Comparison of ENCODE assay signal across 33 cellular contexts in the genomic region with DNA sequence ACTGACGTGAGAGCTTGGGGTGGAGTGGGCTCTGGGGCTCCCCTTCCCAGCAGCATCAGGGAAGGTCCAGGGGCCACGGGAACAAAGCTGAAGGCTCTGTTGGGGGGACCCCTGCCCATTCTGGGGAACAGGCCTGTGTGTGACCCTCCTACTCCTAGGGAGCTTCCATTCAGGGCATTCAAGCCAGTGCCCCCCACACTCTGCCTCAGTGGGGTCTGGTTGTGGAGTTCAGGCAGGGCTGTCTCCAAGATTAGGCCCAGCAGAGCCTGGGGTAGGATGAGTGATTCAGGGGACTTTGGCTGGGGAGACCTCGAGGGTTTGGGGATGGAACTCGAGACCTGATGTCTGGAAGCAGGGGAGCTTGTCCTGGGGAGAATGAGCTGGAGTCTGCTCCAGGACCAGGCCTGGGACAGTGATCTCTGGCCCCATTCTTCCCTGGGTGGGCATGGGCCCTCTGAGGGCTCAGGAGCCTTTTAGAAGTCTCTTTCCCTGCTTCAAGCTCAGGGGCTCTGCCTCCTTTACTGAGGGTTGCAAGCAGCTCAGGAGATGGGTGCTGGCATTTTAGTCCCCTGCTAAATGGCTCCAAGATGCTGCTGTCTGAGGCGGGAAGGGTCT.
"Had no signal": no experiment of that assay in that cellular context is flagged by ENCODE, and none has a peak within 500 bp of the region (broad histone marks: within the 10 kb centered on the region; RNA-seq: fewer than 3 reads in every experiment).

No MANE protein-coding gene starts in this region.

- H3K36me3 Mint-ChIP-seq: activated naive CD4-positive, alpha-beta T cell treated with anti-CD3 and anti-CD28 coated beads, Interleukin-2, amount 50 U/mL, for 72 hours; activated naive CD8-positive, alpha-beta T cell treated with anti-CD3 and anti-CD28 coated beads, Interleukin-2, amount 10 ng/mL, durations not matched to agents 7 days and 5 days had no signal

- ATAC-seq: activated CD4-positive, CD25-positive, alpha-beta regulatory T cell treated with anti-CD3 and anti-CD28 coated beads, Interleukin-2, amount 50 U/mL, for 24 hours; activated CD8-positive, alpha-beta T cell treated with anti-CD3 and anti-CD28 coated beads for 36 hours; activated naive CD4-positive, alpha-beta T cell treated with anti-CD3 and anti-CD28 coated beads, Interleukin-2, amount 50 U/mL, for 72 hours; activated T-cell treated with anti-CD3 and anti-CD28 coated beads, Interleukin-2, amount 50 U/mL, for 4 hours; activated T-helper 17 cell treated with anti-CD3 and anti-CD28 coated beads, Interleukin-2, amount 50 U/mL, for 72 hours; effector memory CD8-positive, alpha-beta T cell; foreskin keratinocyte; gastrocnemius medialis; T-helper 17 cell had no signal

- H3K27ac ChIP-seq: ascending aorta, breast epithelium, cardiac muscle cell, esophagus muscularis mucosa, foreskin keratinocyte, gastrocnemius medialis, WERI-Rb-1 had no signal

- H3K4me3 ChIP-seq: ascending aorta, breast epithelium, cardiac muscle cell, esophagus muscularis mucosa, gastrocnemius medialis had no signal

- H3K4me3 Mint-ChIP-seq: activated B cell treated with CpG ODN at 0.5 μM for 24 hours; activated CD8-positive, alpha-beta T cell treated with anti-CD3 and anti-CD28 coated beads for 36 hours; activated naive CD4-positive, alpha-beta T cell treated with anti-CD3 and anti-CD28 coated beads for 36 hours; activated naive CD8-positive, alpha-beta T cell treated with anti-CD3 and anti-CD28 coated beads, Interleukin-2, amount 10 ng/mL, durations not matched to agents 7 days and 5 days; activated T-cell treated with anti-CD3 and anti-CD28 coated beads, Interleukin-2, amount 50 U/mL, for 4 hours; activated T-helper 17 cell treated with anti-CD3 and anti-CD28 coated beads, Interleukin-2, amount 50 U/mL, for 72 hours; brain; effector memory CD8-positive, alpha-beta T cell; T-helper 17 cell; T-helper 2 cell treated with Interferon-gamma antibody and Interleukin-4, amounts not matched to agents 5 μg/mL and 100 μg/mL, for 36 hours had no signal

- H3K27me3 Mint-ChIP-seq: activated B cell treated with CpG ODN at 0.5 μM for 24 hours; activated CD8-positive, alpha-beta T cell treated with anti-CD3 and anti-CD28 coated beads for 36 hours; activated naive CD8-positive, alpha-beta T cell treated with anti-CD3 and anti-CD28 coated beads, Interleukin-2, amount 10 ng/mL, durations not matched to agents 7 days and 5 days; activated T-helper 17 cell treated with anti-CD3 and anti-CD28 coated beads, Interleukin-2, amount 50 U/mL, for 72 hours; brain had no signal

- H3K4me1 Mint-ChIP-seq: activated B cell treated with CpG ODN at 0.5 μM for 24 hours; activated naive CD8-positive, alpha-beta T cell treated with anti-CD3 and anti-CD28 coated beads, Interleukin-2, amount 10 ng/mL, durations not matched to agents 7 days and 5 days; activated T-helper 17 cell treated with anti-CD3 and anti-CD28 coated beads, Interleukin-2, amount 50 U/mL, for 72 hours; brain had no signal

- H3K4me1 ChIP-seq: ascending aorta, breast epithelium, esophagus muscularis mucosa, foreskin keratinocyte, gastrocnemius medialis had no signal

- H3K36me3 ChIP-seq: cardiac muscle cell had no signal

- DNase-seq: activated B cell treated with CpG ODN at 0.5 μM for 24 hours; activated CD4-positive, alpha-beta T cell treated with anti-CD3 and anti-CD28 coated beads for 48 hours; activated CD4-positive, alpha-beta T cell treated with anti-CD3 and anti-CD28 coated beads, Interleukin-2, amount 50 U/mL, for 1 hour; activated CD4-positive, alpha-beta T cell treated with anti-CD3 and anti-CD28 coated beads, Interleukin-2, amount 50 U/mL, for 48 hours; activated CD8-positive, alpha-beta memory T cell treated with anti-CD3 and anti-CD28 coated beads for 24 hours; activated CD8-positive, alpha-beta T cell treated with anti-CD3 and anti-CD28 coated beads for 36 hours; activated effector memory CD4-positive, alpha-beta T cell treated with Interleukin-2 at 50 U/mL for 16 hours; activated gamma-delta T cell treated with Interleukin-2 at 50 U/mL for 16 hours; activated naive CD4-positive, alpha-beta T cell treated with anti-CD3 and anti-CD28 coated beads for 36 hours; activated naive CD8-positive, alpha-beta T cell treated with anti-CD3 and anti-CD28 coated beads, Interleukin-2, amount 10 ng/mL, durations not matched to agents 7 days and 5 days; activated T-cell treated with anti-CD3 and anti-CD28 coated beads, Interleukin-2, amount 50 U/mL, for 4 hours; central memory CD4-positive, alpha-beta T cell; cortex of kidney; dermis blood vessel endothelial cell; effector CD4-positive, alpha-beta T cell; effector memory CD8-positive, alpha-beta T cell; erythroblast; foreskin keratinocyte; gastrocnemius medialis; glutamatergic neuron; T-helper 1 cell; T-helper 17 cell; T1000; WERI-Rb-1 had no signal

- H3K27me3 ChIP-seq: ascending aorta, breast epithelium, cardiac muscle cell, esophagus muscularis mucosa, foreskin keratinocyte, gastrocnemius medialis had no signal

- H3K9me3 ChIP-seq: ascending aorta, breast epithelium, esophagus muscularis mucosa, gastrocnemius medialis had no signal

- H3K9me3 Mint-ChIP-seq: activated B cell treated with CpG ODN at 0.5 μM for 24 hours; activated CD8-positive, alpha-beta T cell treated with anti-CD3 and anti-CD28 coated beads for 36 hours; activated naive CD4-positive, alpha-beta T cell treated with anti-CD3 and anti-CD28 coated beads for 36 hours; activated naive CD4-positive, alpha-beta T cell treated with anti-CD3 and anti-CD28 coated beads, Interleukin-2, amount 50 U/mL, for 72 hours; activated naive CD8-positive, alpha-beta T cell treated with anti-CD3 and anti-CD28 coated beads, Interleukin-2, amount 10 ng/mL, durations not matched to agents 7 days and 5 days; activated T-cell treated with anti-CD3 and anti-CD28 coated beads, Interleukin-2, amount 50 U/mL, for 4 hours; activated T-helper 17 cell treated with anti-CD3 and anti-CD28 coated beads, Interleukin-2, amount 50 U/mL, for 72 hours; brain; effector memory CD8-positive, alpha-beta T cell; T-helper 2 cell treated with Interferon-gamma antibody and Interleukin-4, amounts not matched to agents 5 μg/mL and 100 μg/mL, for 36 hours had no signal

- H3K27ac Mint-ChIP-seq: activated B cell treated with CpG ODN at 0.5 μM for 24 hours; activated CD8-positive, alpha-beta T cell treated with anti-CD3 and anti-CD28 coated beads for 36 hours; activated naive CD4-positive, alpha-beta T cell treated with anti-CD3 and anti-CD28 coated beads for 36 hours; activated naive CD8-positive, alpha-beta T cell treated with anti-CD3 and anti-CD28 coated beads, Interleukin-2, amount 10 ng/mL, durations not matched to agents 7 days and 5 days; activated T-helper 17 cell treated with anti-CD3 and anti-CD28 coated beads, Interleukin-2, amount 50 U/mL, for 72 hours; brain; effector memory CD8-positive, alpha-beta T cell; T-helper 17 cell; T-helper 2 cell treated with Interferon-gamma antibody and Interleukin-4, amounts not matched to agents 5 μg/mL and 100 μg/mL, for 36 hours had no signal
